In the genomic region with DNA sequence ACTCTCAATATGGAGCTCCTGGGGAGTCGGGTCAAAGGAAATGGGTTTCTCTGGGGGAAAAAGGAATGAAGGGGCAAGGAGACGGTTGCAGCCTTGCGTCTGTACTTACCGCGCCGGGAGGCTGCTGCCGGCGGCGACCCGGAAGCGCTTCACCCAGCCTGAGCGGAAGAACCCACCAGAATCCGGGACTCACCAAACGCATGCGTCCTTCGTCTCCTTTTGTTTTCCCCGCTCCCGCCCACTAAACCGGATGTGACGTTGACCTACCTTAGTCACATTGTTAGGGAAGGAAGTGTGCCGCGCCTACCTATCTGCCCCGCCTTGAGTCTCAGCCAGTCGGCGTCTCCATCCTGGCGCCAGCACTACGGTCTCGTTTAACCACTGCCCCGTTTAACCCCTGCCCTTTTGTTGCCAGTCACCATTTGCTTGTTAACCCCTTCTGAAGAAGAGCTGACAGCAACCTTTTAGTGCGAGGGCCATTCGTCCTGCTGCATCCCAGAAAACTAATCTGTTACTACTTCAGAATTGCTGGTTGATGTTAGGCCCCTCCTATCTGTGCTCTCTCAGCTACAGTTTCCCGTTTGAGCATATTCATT, we compare ENCODE assay signal across 8 cellular contexts. TPM values are rescaled to one million over a fixed set of nuclear protein-coding genes. Genes with fewer than 3 reads are reported as not detected.
DNase-seq lines count a peak whose midpoint lies in the region; ATAC-seq and TF ChIP-seq lines count a peak whose summit lies in the region.

A gene (minus strand): TSS at position 155 of the 596 bp plus-strand sequence. CDS start 1,419 bp downstream, outside the sequence.

- H2AFZ ChIP-seq in GM23248 (peak within 1 kb of the TSS; percentile 67), fibroblast of lung (ENCODE audit: low read length) (peak within 1 kb of the TSS; percentile 88)

- H3K79me2 ChIP-seq in GM23248 (ENCODE audit: insufficient read depth) (no peaks in the 10 kb centered on the region), fibroblast of lung (ENCODE audit: control insufficient read depth, insufficient read depth, low read length) (no peaks in the 10 kb centered on the region)

- peaks cover 36% of the 10 kb centered on the region for H3F3A ChIP-seq in GM23248 (ENCODE audit: insufficient read depth)

- POLR2A ChIA-PET in naive thymus-derived CD4-positive, alpha-beta T cell (lab: Charles Lee) = interaction anchor here (0.7 to 3.5 kb wide), 19 partner anchors 10 to 1666 kb away, joined by 3 to 69 read pairs (median 5); a partner anchor contains a TSS

- peak within 1 kb of the TSS; percentile 75 for H3K4me3 ChIP-seq in GM23248
- peak within 1 kb of the TSS; percentile 62 to 82 (median 66) for H3K4me3 ChIP-seq in fibroblast of lung (replicated peaks in 1 of 4; ENCODE audit: control extremely low read depth in 1 of 4, insufficient read depth in 1 of 4, low read depth in 3 of 4, low read length in 4 of 4)
- H3K4me3 ChIP-seq in naive thymus-derived CD4-positive, alpha-beta T cell (ENCODE audit: low read length) = peak within 1 kb of the TSS; percentile 85

- WGBS in GM23248 (ENCODE audit: low coverage in 1 of 2, low lambda C conversion rate in 2 of 2, missing lambda C conversion rate in 2 of 2), 2 experiments = 0 to 2% methylated on average over 32 of the region's 32 CpGs

- peaks cover 0 to 3% (median 0%) of the 10 kb centered on the region in 11 donors for H3K9me3 Mint-ChIP-seq in naive thymus-derived CD4-positive, alpha-beta T cell
- H3K9me3 Mint-ChIP-seq in stimulated activated naive B cell treated with anti-CD40 and anti-IgM and Interleukin-4, amounts not matched to agents 10 μg/mL and 1 μg/mL and 100 μg/mL, for 72 hours = no peaks in the 10 kb centered on the region

- peak within 1 kb of the TSS; percentile 97 to 100 (median 98) for H3K27ac Mint-ChIP-seq in naive thymus-derived CD4-positive, alpha-beta T cell
- peak within 1 kb of the TSS; percentile 99 for H3K27ac Mint-ChIP-seq in stimulated activated naive B cell treated with anti-CD40 and anti-IgM and Interleukin-4, amounts not matched to agents 10 μg/mL and 1 μg/mL and 100 μg/mL, for 72 hours

- H3K36me3 ChIP-seq in GM23248 (ENCODE audit: low read depth) (no peaks in the 10 kb centered on the region), fibroblast of lung (ENCODE audit: control insufficient read depth, insufficient read depth, low read length) (no peaks in the 10 kb centered on the region)
- peaks cover 0 to 21% (median 4%) of the 10 kb centered on the region in 3 experiments for H3K36me3 ChIP-seq in naive thymus-derived CD4-positive, alpha-beta T cell (ENCODE audit: control insufficient read depth in 2 of 3, insufficient read depth in 3 of 3, low read length in 3 of 3)

- H3K4me1 Mint-ChIP-seq in naive thymus-derived CD4-positive, alpha-beta T cell = peaks cover 12 to 29% (median 25%) of the 10 kb centered on the region in 7 donors
- peaks cover 16 to 17% of the 10 kb centered on the region in 2 donors for H3K4me1 Mint-ChIP-seq in stimulated activated naive B cell treated with anti-CD40 and anti-IgM and Interleukin-4, amounts not matched to agents 10 μg/mL and 1 μg/mL and 100 μg/mL, for 72 hours

- CTCF ChIA-PET in naive thymus-derived CD4-positive, alpha-beta T cell (lab: Charles Lee) = interaction anchor here (0.9 to 2.2 kb wide), 2 partner anchors 22 to 110 kb away, joined by 4 read pairs; no protein-coding TSS in a partner anchor

- no peak for TF ChIP-seq CTCF in fibroblast of lung (conservative IDR thresholded peaks at IDR 0.05 in 1 of 2, IDR thresholded peaks at IDR 0.05 in 1 of 2; ENCODE audit: low read depth in 1 of 2, low read length in 2 of 2)

- H3K27me3 ChIP-seq in GM23248 (replicated peaks; ENCODE audit: insufficient read depth) (no peaks in the 10 kb centered on the region), fibroblast of lung (ENCODE audit: control insufficient read depth, insufficient read depth, low read length) (no peaks in the 10 kb centered on the region)
- no peaks in the 10 kb centered on the region for H3K27me3 ChIP-seq in naive thymus-derived CD4-positive, alpha-beta T cell (ENCODE audit: control insufficient read depth in 2 of 2, insufficient read depth in 2 of 2, low read length in 2 of 2)

- H3K9ac ChIP-seq in GM23248 = peak within 1 kb of the TSS; percentile 87
- H3K9ac ChIP-seq in fibroblast of lung (ENCODE audit: insufficient read depth, low read length) = peak within 1 kb of the TSS; percentile 93

- H4K20me1 ChIP-seq in GM23248 (ENCODE audit: insufficient read depth) = no peaks in the 10 kb centered on the region
- H4K20me1 ChIP-seq in fibroblast of lung (ENCODE audit: control insufficient read depth, extremely low read depth, insufficient read depth, low read length) = no peaks in the 10 kb centered on the region

- H3K4me1 ChIP-seq in GM23248 (ENCODE audit: insufficient read depth) (peaks cover 31% of the 10 kb centered on the region), fibroblast of lung (ENCODE audit: control insufficient read depth, extremely low read depth, insufficient read depth, low read length) (peaks cover 8% of the 10 kb centered on the region)
- peaks cover 12 to 14% of the 10 kb centered on the region in 2 donors for H3K4me1 ChIP-seq in naive thymus-derived CD4-positive, alpha-beta T cell (ENCODE audit: control insufficient read depth in 2 of 2, insufficient read depth in 2 of 2, low read length in 2 of 2)

- peak within 1 kb of the TSS; percentile 73 to 100 (median 96) for H3K4me3 Mint-ChIP-seq in naive thymus-derived CD4-positive, alpha-beta T cell
- H3K4me3 Mint-ChIP-seq in stimulated activated naive B cell treated with anti-CD40 and anti-IgM and Interleukin-4, amounts not matched to agents 10 μg/mL and 1 μg/mL and 100 μg/mL, for 72 hours = peak within 1 kb of the TSS; percentile 88 to 96

- ATAC-seq in naive thymus-derived CD4-positive, alpha-beta T cell = peak; percentile 90
- ATAC-seq in stimulated activated naive B cell treated with anti-CD40 and anti-IgM and Interleukin-4, amounts not matched to agents 10 μg/mL and 1 μg/mL and 100 μg/mL, for 72 hours (replicated peaks) = peak; percentile 86 to 88

- H3K9me3 ChIP-seq in GM23248 (ENCODE audit: low read depth) (no peaks in the 10 kb centered on the region), fibroblast of lung (ENCODE audit: control insufficient read depth, insufficient read depth, low read depth, low read length) (no peaks in the 10 kb centered on the region)
- H3K9me3 ChIP-seq in naive thymus-derived CD4-positive, alpha-beta T cell (ENCODE audit: control insufficient read depth in 2 of 3, low read length in 3 of 3) = no peaks in the 10 kb centered on the region

- intact Hi-C loops in naive thymus-derived CD4-positive, alpha-beta T cell (cut with micrococcal nuclease) = loop anchor here (1.0 to 10.0 kb wide), 11 partner anchors 9 to 1908 kb away; a partner anchor contains a TSS

- peaks cover 0 to 7% (median 0%) of the 10 kb centered on the region in 5 donors for H3K27me3 Mint-ChIP-seq in naive thymus-derived CD4-positive, alpha-beta T cell
- H3K27me3 Mint-ChIP-seq in stimulated activated naive B cell treated with anti-CD40 and anti-IgM and Interleukin-4, amounts not matched to agents 10 μg/mL and 1 μg/mL and 100 μg/mL, for 72 hours = peaks cover 8 to 15% of the 10 kb centered on the region in 2 donors

- no peaks in the 10 kb centered on the region for H3K9me2 ChIP-seq in GM23248 (ENCODE audit: insufficient read depth)

- peak within 1 kb of the TSS; percentile 100 for H3K27ac ChIP-seq in GM23248
- H3K27ac ChIP-seq in fibroblast of lung (ENCODE audit: insufficient read depth, low read length) = peak within 1 kb of the TSS; percentile 97
- peak within 1 kb of the TSS; percentile 92 for H3K27ac ChIP-seq in naive thymus-derived CD4-positive, alpha-beta T cell (ENCODE audit: low read depth, low read length)

- in situ Hi-C loops in GM23248 (cut with MboI) = no loop called here

- DNase-seq in DMS79 treated with DMSO at 0.1 percent for 48 hours (lab: John Stamatoyannopoulos, UW) (peak; percentile 100), GM23248 (peak; percentile 99), Kasumi-1 (lab: John Stamatoyannopoulos, UW) (peak; percentile 99), RPMI7951 (ENCODE audit: low read depth) (peak; percentile 100), fibroblast of lung (ENCODE audit: low read depth in 2 of 2) (peak; percentile 99)
- DNase-seq in activated T-helper 1 cell treated with anti-CD3 and anti-CD28 coated beads, Interleukin-2, amount 50 U/mL, for 16 hours (ENCODE audit: low read depth in 1 of 2, low spot score in 1 of 2) = peak; percentile 96
- peak; percentile 83 to 100 (median 99) for DNase-seq in naive thymus-derived CD4-positive, alpha-beta T cell
- DNase-seq in stimulated activated naive B cell treated with anti-CD40 and anti-IgM and Interleukin-4, amounts not matched to agents 10 μg/mL and 1 μg/mL and 100 μg/mL, for 72 hours = peak; percentile 98

- peaks cover 4 to 13% (median 6%) of the 10 kb centered on the region in 5 donors for H3K36me3 Mint-ChIP-seq in naive thymus-derived CD4-positive, alpha-beta T cell
- H3K36me3 Mint-ChIP-seq in stimulated activated naive B cell treated with anti-CD40 and anti-IgM and Interleukin-4, amounts not matched to agents 10 μg/mL and 1 μg/mL and 100 μg/mL, for 72 hours = peaks cover 12 to 16% of the 10 kb centered on the region in 2 donors

- H3K4me2 ChIP-seq in GM23248 (ENCODE audit: unreplicated experiment) (peak within 1 kb of the TSS; percentile 87), fibroblast of lung (ENCODE audit: extremely low read depth, insufficient read depth, low read length) (peak within 1 kb of the TSS; percentile 94)

RNA-seq across cellular contexts. Expression of the gene that starts here (rescaled TPM):
- total RNA-seq in GM23248 (2014; rRNA removed; shearing (Covaris generic)) = 38.7 TPM in 2 replicates
- 57.5 and 62.4 TPM in 2 replicates for polyA plus RNA-seq in GM23248 (2016; fragmentation: Nextera tagmentation; extraction: Ambion mirVana)
- 67.8 and 78.1 TPM in 2 replicates for total RNA-seq in RPMI7951 (2014; rRNA removed; shearing (Covaris generic))
- total RNA-seq in fibroblast of lung = 20.8 and 24.8 TPM in 2 replicates
- 97.2 and 174 TPM in 2 replicates for polyA plus RNA-seq in fibroblast of lung
- 67.6 and 112 TPM in 2 replicates for polyA plus RNA-seq in fibroblast of lung (2012)
- polyA minus RNA-seq in fibroblast of lung (ENCODE audit: low replicate concordance) = 10.2 and 60.4 TPM in 2 replicates
- total RNA-seq in naive thymus-derived CD4-positive, alpha-beta T cell = 10 to 100 TPM; 43.0 to 59.6 (median 44.1) TPM
- polyA plus RNA-seq in naive thymus-derived CD4-positive, alpha-beta T cell = 100 to 1,000 TPM in 1 of 2 donors, 10 to 100 TPM in 1; 99.1 to 113 TPM

Comparison
In these comparisons a context has a peak if more than half of its experiments do, and no peak if none do; other contexts are left out.
1. Peak in every context shown above with its lines: DNase-seq, ATAC-seq, H3K4me3 ChIP-seq and H3K27ac ChIP-seq.